In the genomic region with DNA sequence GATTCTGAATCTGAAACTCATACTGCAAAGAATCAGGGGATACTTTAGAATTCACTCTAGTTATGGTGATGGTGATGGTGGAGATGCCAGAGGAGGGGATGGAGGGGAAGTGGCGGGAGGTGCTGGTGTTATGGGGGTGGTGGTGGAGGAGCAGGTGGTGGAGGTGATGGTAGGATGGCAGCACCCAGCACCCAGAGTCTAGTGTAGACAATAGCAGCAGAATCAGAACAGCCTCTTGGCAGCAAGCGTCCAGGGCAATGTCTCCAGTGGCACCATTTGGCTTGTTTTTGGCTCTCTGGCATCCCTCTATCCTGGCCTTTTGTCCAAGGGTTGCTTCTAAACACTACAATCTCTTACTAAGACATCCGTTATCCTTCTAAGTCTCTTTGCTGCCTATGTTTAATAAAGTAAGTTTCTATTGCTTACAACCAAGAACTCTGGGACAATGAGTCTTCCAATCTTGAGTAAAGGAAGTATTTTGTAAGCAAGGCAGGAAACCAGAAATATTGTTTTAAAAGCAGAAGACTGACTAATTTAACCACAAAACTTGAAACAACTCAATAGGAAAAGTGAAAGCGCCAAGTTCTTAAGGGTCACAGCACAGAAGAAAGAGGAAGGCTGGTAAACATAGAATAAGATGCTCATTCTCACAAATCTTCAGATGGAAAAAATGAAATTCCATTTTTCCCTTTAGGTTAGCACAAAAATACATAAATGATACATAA, we compare ENCODE assay signal across 13 cellular contexts. TPM values are rescaled to one million over a fixed set of nuclear protein-coding genes. Genes with fewer than 3 reads are reported as not detected.
DNase-seq lines count a peak whose midpoint lies in the region; ATAC-seq, FAIRE-seq and TF ChIP-seq lines count a peak whose summit lies in the region.
"Had no signal": no experiment of that assay in that cellular context is flagged by ENCODE, and none has a peak within 500 bp of the region (broad histone marks: within the 10 kb centered on the region; RNA-seq: fewer than 3 reads in every experiment).

No MANE protein-coding gene starts in this region.

- no peak for DNase-seq in GM12891 (ENCODE audit: insufficient read length, low spot score)
- peak; percentile 91 for DNase-seq in NB4 (ENCODE audit: low read depth)
- peak; percentile 79 for DNase-seq in astrocyte of the spinal cord (ENCODE audit: low read depth, low spot score)
- peak; percentile 6 for DNase-seq in pons (ENCODE audit: low spot score)
- no peak for DNase-seq in G401 (ENCODE audit: low spot score)
- no peak for DNase-seq in midbrain (lab: John Stamatoyannopoulos, UW)
- no peak for DNase-seq in D341Med (ENCODE audit: low spot score)
- DNase-seq: activated CD4-positive, CD25-positive, alpha-beta regulatory T cell; left cardiac atrium; NCI-H2081; tibial artery had no signal

- in situ Hi-C loops in astrocyte of the spinal cord (cut with HindIII; ENCODE audit: low sequenced_read_pairs) = no loop called here
- in situ Hi-C loops in G401 (cut with HindIII; ENCODE audit: low sequenced_read_pairs) = no loop called here

- FAIRE-seq in GM12891 (lab: Jason Lieb, UNC) = no peak
- FAIRE-seq: GM18507 had no signal

- TF ChIP-seq POLR2A in GM12891 (IDR thresholded peaks at IDR 0.05; ENCODE audit: low read depth, low read length) (no peak), NB4 (IDR thresholded peaks at IDR 0.05; ENCODE audit: extremely low read depth, insufficient read length) (no peak)

- H3K4me3 ChIP-seq in NB4 (ENCODE audit: low read depth, low read length) (no peak overlapping the region), astrocyte of the spinal cord (ENCODE audit: low read depth, low read length) (no peak overlapping the region)
- H3K4me3 ChIP-seq: tibial artery had no signal

- ATAC-seq in HG03135 (IDR thresholded peaks at IDR 0.05; ENCODE audit: unreplicated experiment) = no peak
- ATAC-seq: left cardiac atrium had no signal

- TF ChIP-seq CTCF in NB4 (IDR thresholded peaks at IDR 0.05; ENCODE audit: low read depth, low read length) (no peak), astrocyte of the spinal cord (IDR thresholded peaks at IDR 0.05; ENCODE audit: low read depth, low read length) (no peak)

TF ChIP-seq in GM12891, 5 proteins besides CTCF, POLR2A, EP300 and RAD21:
- TF ChIP-seq SPI1 (IDR thresholded peaks at IDR 0.05; ENCODE audit: low read depth, low read length) (peak; percentile 72), PAX5 (IDR thresholded peaks at IDR 0.05; ENCODE audit: insufficient read depth, low read length, severe bottlenecking) (no peak)

RNA-seq across cellular contexts. Expression of a gene that starts 42.4 kb away (rescaled TPM):
- not detected for polyA plus RNA-seq in GM12891 (2012; ENCODE audit: low read depth, missing spikeins)
- not detected in 2 replicates for total RNA-seq in G401 (2014; rRNA removed; shearing (Covaris generic))

Comparison
In these comparisons a context has a peak if more than half of its experiments do, and no peak if none do; other contexts are left out.
1. DNase-seq: peak in NB4 (single experiment), astrocyte of the spinal cord (single experiment) and pons (single experiment); none in GM12891 (single experiment), G401 (single experiment), midbrain (single experiment) and D341Med (single experiment).